In the genomic region with DNA sequence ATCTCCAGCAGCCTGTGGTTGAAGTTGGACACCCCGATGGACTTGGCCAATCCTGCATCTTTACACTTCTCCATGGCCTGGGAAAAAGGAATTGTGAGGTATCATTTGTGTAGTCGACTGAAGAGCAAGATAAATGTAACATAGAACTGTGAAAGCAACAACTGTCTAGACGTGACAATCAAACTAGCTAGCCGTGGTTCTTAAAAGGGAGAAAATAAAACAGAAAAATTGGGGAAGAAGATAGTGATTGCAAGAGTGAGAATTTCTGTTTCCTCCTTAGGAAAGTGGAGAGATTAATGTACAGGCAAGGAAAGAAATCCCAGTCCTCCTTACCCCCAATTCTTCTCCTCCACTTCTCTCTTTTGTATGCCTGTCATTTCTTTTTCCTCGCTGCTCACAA, we compare ENCODE assay signal across 1 cellular context.
TF ChIP-seq lines count a peak whose summit lies in the region.

No MANE protein-coding gene starts in this region.

TF ChIP-seq in A549, 52 proteins besides CTCF, POLR2A, EP300 and RAD21:
- TF ChIP-seq, protein P1, sequence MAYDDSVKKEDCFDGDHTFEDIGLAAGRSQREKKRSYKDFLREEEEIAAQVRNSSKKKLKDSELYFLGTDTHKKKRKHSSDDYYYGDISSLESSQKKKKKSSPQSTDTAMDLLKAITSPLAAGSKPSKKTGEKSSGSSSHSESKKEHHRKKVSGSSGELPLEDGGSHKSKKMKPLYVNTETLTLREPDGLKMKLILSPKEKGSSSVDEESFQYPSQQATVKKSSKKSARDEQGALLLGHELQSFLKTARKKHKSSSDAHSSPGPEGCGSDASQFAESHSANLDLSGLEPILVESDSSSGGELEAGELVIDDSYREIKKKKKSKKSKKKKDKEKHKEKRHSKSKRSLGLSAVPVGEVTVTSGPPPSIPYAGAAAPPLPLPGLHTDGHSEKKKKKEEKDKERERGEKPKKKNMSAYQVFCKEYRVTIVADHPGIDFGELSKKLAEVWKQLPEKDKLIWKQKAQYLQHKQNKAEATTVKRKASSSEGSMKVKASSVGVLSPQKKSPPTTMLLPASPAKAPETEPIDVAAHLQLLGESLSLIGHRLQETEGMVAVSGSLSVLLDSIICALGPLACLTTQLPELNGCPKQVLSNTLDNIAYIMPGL (CRISPR knock-in tag; IDR thresholded peaks at IDR 0.05; ENCODE audit: borderline replicate concordance) = no peak
- peak; percentile 83 for TF ChIP-seq RARB (CRISPR knock-in tag; IDR thresholded peaks at IDR 0.05)
- TF ChIP-seq ZFP36 (IDR thresholded peaks at IDR 0.05; ENCODE audit: borderline replicate concordance, partially characterized antibody) = no peak
- no peak for TF ChIP-seq NPAS2 (CRISPR knock-in tag; IDR thresholded peaks at IDR 0.05; ENCODE audit: borderline replicate concordance)
- 0 out of 2 replicates have a peak, but pooled peaks have one; percentile 28 for TF ChIP-seq TP53 (CRISPR knock-in tag; IDR thresholded peaks at IDR 0.05)
- TF ChIP-seq HOXA7 (CRISPR knock-in tag; IDR thresholded peaks at IDR 0.05) = peak; percentile 80; the same call in 1 of the 2 replicates
- TF ChIP-seq HEYL (CRISPR knock-in tag; IDR thresholded peaks at IDR 0.05) = no peak
